In the genomic region with DNA sequence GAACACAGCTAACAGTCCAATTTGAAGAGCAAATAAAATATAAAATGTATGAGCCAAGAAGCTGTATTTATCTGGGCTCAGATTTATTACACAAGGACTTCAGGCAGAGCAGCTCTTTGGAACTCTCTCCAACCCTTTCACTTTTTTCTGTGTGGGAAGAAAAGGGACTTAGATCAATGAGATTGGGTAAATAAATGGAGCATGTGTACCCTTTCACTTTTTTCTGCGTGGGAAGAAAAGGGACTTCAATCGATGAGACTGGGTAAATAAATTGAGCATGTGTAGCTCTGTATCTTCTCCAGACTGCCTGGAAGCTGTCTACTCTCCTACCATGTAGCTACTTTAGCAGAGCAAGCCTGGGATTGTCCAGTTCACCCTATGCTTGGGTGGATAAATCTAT, we compare ENCODE assay signal across 40 cellular contexts. TPM values are rescaled to one million over a fixed set of nuclear protein-coding genes. Genes with fewer than 3 reads are reported as not detected.
"Had no signal": no experiment of that assay in that cellular context is flagged by ENCODE, and none has a peak within 500 bp of the region (broad histone marks: within the 10 kb centered on the region; RNA-seq: fewer than 3 reads in every experiment).

No MANE protein-coding gene starts in this region.

- H3K36me3 ChIP-seq: ascending aorta, cardiac muscle cell, WERI-Rb-1 had no signal

- H3K27ac ChIP-seq: ascending aorta, cardiac muscle cell, WERI-Rb-1 had no signal

- H3K27ac Mint-ChIP-seq: activated CD4-positive, alpha-beta memory T cell treated with anti-CD3 and anti-CD28 coated beads, Interleukin-2, amount 10 ng/mL, durations not matched to agents 7 days and 5 days; activated CD4-positive, alpha-beta T cell treated with anti-CD3 and anti-CD28 coated beads for 36 hours; activated CD4-positive, alpha-beta T cell treated with anti-CD3 and anti-CD28 coated beads, Interleukin-2, amount 10 ng/mL, durations not matched to agents 7 days and 5 days; activated CD8-positive, alpha-beta memory T cell treated with anti-CD3 and anti-CD28 coated beads, Interleukin-2, amount 10 ng/mL, durations not matched to agents 7 days and 5 days; activated CD8-positive, alpha-beta T cell treated with anti-CD3 and anti-CD28 coated beads, Interleukin-2, amount 10 ng/mL, durations not matched to agents 7 days and 5 days; activated naive CD4-positive, alpha-beta T cell treated with anti-CD3 and anti-CD28 coated beads, Interleukin-2, amount 10 ng/mL, durations not matched to agents 7 days and 5 days; activated naive CD4-positive, alpha-beta T cell treated with anti-CD3 and anti-CD28 coated beads, Interleukin-2, amount 50 U/mL, for 24 hours; activated naive CD8-positive, alpha-beta T cell; activated naive CD8-positive, alpha-beta T cell treated with anti-CD3 and anti-CD28 coated beads, Interleukin-2, amount 50 U/mL, for 24 hours; activated T-cell treated with anti-CD3 and anti-CD28 coated beads, Interleukin-2, amount 50 U/mL, for 24 hours; activated T-helper 2 cell treated with anti-CD3 and anti-CD28 coated beads, Interferon-gamma antibody, Interleukin-2, Interleukin-4, amounts not matched to agents 10 μg/mL and 5 μg/mL and 100 μg/mL, durations not matched to agents 14 hours and 24 hours and 36 hours; brain; T-helper 2 cell treated with Interferon-gamma antibody and Interleukin-4, amounts not matched to agents 5 μg/mL and 100 μg/mL, for 36 hours; WTC11 had no signal

- H3K36me3 Mint-ChIP-seq: brain, T-cell, WTC11 had no signal

- DNase-seq: activated CD4-positive, alpha-beta memory T cell treated with anti-CD3 and anti-CD28 coated beads, Interleukin-2, amount 10 ng/mL, durations not matched to agents 7 days and 5 days; activated CD4-positive, alpha-beta T cell treated with anti-CD3 and anti-CD28 coated beads for 1 hour; activated CD4-positive, alpha-beta T cell treated with anti-CD3 and anti-CD28 coated beads for 36 hours; activated CD4-positive, alpha-beta T cell treated with anti-CD3 and anti-CD28 coated beads for 48 hours; activated CD4-positive, alpha-beta T cell treated with anti-CD3 and anti-CD28 coated beads, Interleukin-2, amount 10 ng/mL, durations not matched to agents 7 days and 5 days; activated CD4-positive, alpha-beta T cell treated with anti-CD3 and anti-CD28 coated beads, Interleukin-2, amount 50 U/mL, for 48 hours; activated CD4-positive, CD25-positive, alpha-beta regulatory T cell; activated CD8-positive, alpha-beta memory T cell treated with anti-CD3 and anti-CD28 coated beads for 24 hours; activated CD8-positive, alpha-beta memory T cell treated with anti-CD3 and anti-CD28 coated beads, Interleukin-2, amount 10 ng/mL, durations not matched to agents 7 days and 5 days; activated CD8-positive, alpha-beta memory T cell treated with anti-CD3 and anti-CD28 coated beads, Interleukin-2, amount 50 U/mL, for 48 hours; activated CD8-positive, alpha-beta T cell treated with anti-CD3 and anti-CD28 coated beads, Interleukin-2, amount 10 ng/mL, durations not matched to agents 7 days and 5 days; activated effector memory CD4-positive, alpha-beta T cell treated with Interleukin-2 at 50 U/mL for 16 hours; activated gamma-delta T cell; activated naive CD4-positive, alpha-beta T cell treated with anti-CD3 and anti-CD28 coated beads, Interleukin-2, amount 10 ng/mL, durations not matched to agents 7 days and 5 days; activated naive CD4-positive, alpha-beta T cell treated with Interleukin-2 at 50 U/mL for 16 hours; activated naive CD8-positive, alpha-beta T cell treated with anti-CD3 and anti-CD28 coated beads, Interleukin-2, amount 10 ng/mL, durations not matched to agents 7 days and 5 days; activated naive CD8-positive, alpha-beta T cell treated with anti-CD3 and anti-CD28 coated beads, Interleukin-2, amount 50 U/mL, for 24 hours; activated T-cell treated with anti-CD3 and anti-CD28 coated beads, Interleukin-2, amount 50 U/mL, for 24 hours; activated T-cell treated with anti-CD3 and anti-CD28 coated beads, Interleukin-2, amount 50 U/mL, for 48 hours; amygdala; anterior cingulate cortex; caudate nucleus; cerebellar nuclear complex; T-cell; T-helper 2 cell; T-helper 9 cell; WERI-Rb-1 had no signal

- ATAC-seq: activated CD4-positive, alpha-beta T cell treated with anti-CD3 and anti-CD28 coated beads for 36 hours; activated CD4-positive, CD25-positive, alpha-beta regulatory T cell treated with anti-CD3 and anti-CD28 coated beads, Interleukin-2, amount 50 U/mL, for 24 hours; activated CD8-positive, alpha-beta memory T cell treated with anti-CD3 and anti-CD28 coated beads, Interleukin-2, amount 10 ng/mL, durations not matched to agents 7 days and 5 days; activated CD8-positive, alpha-beta T cell treated with anti-CD3 and anti-CD28 coated beads, Interleukin-2, amount 10 ng/mL, durations not matched to agents 7 days and 5 days; activated naive CD8-positive, alpha-beta T cell treated with anti-CD3 and anti-CD28 coated beads, Interleukin-2, amount 50 U/mL, for 24 hours; T-cell; WTC11 had no signal

- H3K27me3 Mint-ChIP-seq: activated CD4-positive, alpha-beta memory T cell treated with anti-CD3 and anti-CD28 coated beads, Interleukin-2, amount 10 ng/mL, durations not matched to agents 7 days and 5 days; activated CD4-positive, alpha-beta T cell treated with anti-CD3 and anti-CD28 coated beads, Interleukin-2, amount 10 ng/mL, durations not matched to agents 7 days and 5 days; activated CD8-positive, alpha-beta memory T cell treated with anti-CD3 and anti-CD28 coated beads, Interleukin-2, amount 10 ng/mL, durations not matched to agents 7 days and 5 days; activated naive CD4-positive, alpha-beta T cell treated with anti-CD3 and anti-CD28 coated beads, Interleukin-2, amount 10 ng/mL, durations not matched to agents 7 days and 5 days; activated naive CD8-positive, alpha-beta T cell; activated naive CD8-positive, alpha-beta T cell treated with anti-CD3 and anti-CD28 coated beads, Interleukin-2, amount 50 U/mL, for 24 hours; activated T-cell treated with anti-CD3 and anti-CD28 coated beads, Interleukin-2, amount 50 U/mL, for 24 hours had no signal

- H3K4me1 Mint-ChIP-seq: brain, WTC11 had no signal

- H3K4me3 Mint-ChIP-seq: activated CD4-positive, alpha-beta memory T cell treated with anti-CD3 and anti-CD28 coated beads, Interleukin-2, amount 10 ng/mL, durations not matched to agents 7 days and 5 days; activated CD4-positive, alpha-beta T cell treated with anti-CD3 and anti-CD28 coated beads for 36 hours; activated CD4-positive, alpha-beta T cell treated with anti-CD3 and anti-CD28 coated beads, Interleukin-2, amount 10 ng/mL, durations not matched to agents 7 days and 5 days; activated CD8-positive, alpha-beta memory T cell treated with anti-CD3 and anti-CD28 coated beads, Interleukin-2, amount 10 ng/mL, durations not matched to agents 7 days and 5 days; activated CD8-positive, alpha-beta T cell treated with anti-CD3 and anti-CD28 coated beads, Interleukin-2, amount 10 ng/mL, durations not matched to agents 7 days and 5 days; activated naive CD4-positive, alpha-beta T cell treated with anti-CD3 and anti-CD28 coated beads, Interleukin-2, amount 10 ng/mL, durations not matched to agents 7 days and 5 days; activated naive CD4-positive, alpha-beta T cell treated with anti-CD3 and anti-CD28 coated beads, Interleukin-2, amount 50 U/mL, for 24 hours; activated naive CD8-positive, alpha-beta T cell; activated naive CD8-positive, alpha-beta T cell treated with anti-CD3 and anti-CD28 coated beads, Interleukin-2, amount 10 ng/mL, durations not matched to agents 7 days and 5 days; activated naive CD8-positive, alpha-beta T cell treated with anti-CD3 and anti-CD28 coated beads, Interleukin-2, amount 50 U/mL, for 24 hours; activated T-cell treated with anti-CD3 and anti-CD28 coated beads, Interleukin-2, amount 50 U/mL, for 24 hours; brain; central memory CD8-positive, alpha-beta T cell; T-cell; T-helper 2 cell treated with Interferon-gamma antibody and Interleukin-4, amounts not matched to agents 5 μg/mL and 100 μg/mL, for 36 hours; WTC11 had no signal

- H3K4me1 ChIP-seq: ascending aorta had no signal

- H3K9me3 ChIP-seq: ascending aorta had no signal

- H3K4me3 ChIP-seq: ascending aorta, cardiac muscle cell had no signal

- H3K27me3 ChIP-seq: ascending aorta had no signal

RNA-seq across cellular contexts. Expression of gene SLC17A3, which starts 10.7 kb away (rescaled TPM):
- total RNA-seq: ascending aorta, bronchial epithelial cell, cardiac muscle cell, WTC11 had no signal
- polyA plus RNA-seq: adipose tissue, cardiac muscle cell had no signal

RNA-seq across cellular contexts. Expression of gene SLC17A1, which starts 31.5 kb away (rescaled TPM):
- total RNA-seq: activated CD4-positive, alpha-beta memory T cell treated with anti-CD3 and anti-CD28 coated beads, Interleukin-2, amount 10 ng/mL, durations not matched to agents 7 days and 5 days; activated CD4-positive, alpha-beta T cell treated with anti-CD3 and anti-CD28 coated beads, Interleukin-2, amount 10 ng/mL, durations not matched to agents 7 days and 5 days; activated CD8-positive, alpha-beta memory T cell treated with anti-CD3 and anti-CD28 coated beads, Interleukin-2, amount 10 ng/mL, durations not matched to agents 7 days and 5 days; activated CD8-positive, alpha-beta T cell treated with anti-CD3 and anti-CD28 coated beads, Interleukin-2, amount 10 ng/mL, durations not matched to agents 7 days and 5 days; activated naive CD8-positive, alpha-beta T cell treated with anti-CD3 and anti-CD28 coated beads, Interleukin-2, amount 10 ng/mL, durations not matched to agents 7 days and 5 days; ascending aorta; bronchial epithelial cell; cardiac muscle cell; T-helper 1 cell treated with Interleukin-12 subunit alpha and Interleukin-12 subunit beta and Interleukin-4 antibody, amounts not matched to agents 30 ng/mL and 1 ng/mL, for 36 hours; WTC11 had no signal
- polyA plus RNA-seq: adipose tissue, cardiac muscle cell had no signal
